In the genomic region with DNA sequence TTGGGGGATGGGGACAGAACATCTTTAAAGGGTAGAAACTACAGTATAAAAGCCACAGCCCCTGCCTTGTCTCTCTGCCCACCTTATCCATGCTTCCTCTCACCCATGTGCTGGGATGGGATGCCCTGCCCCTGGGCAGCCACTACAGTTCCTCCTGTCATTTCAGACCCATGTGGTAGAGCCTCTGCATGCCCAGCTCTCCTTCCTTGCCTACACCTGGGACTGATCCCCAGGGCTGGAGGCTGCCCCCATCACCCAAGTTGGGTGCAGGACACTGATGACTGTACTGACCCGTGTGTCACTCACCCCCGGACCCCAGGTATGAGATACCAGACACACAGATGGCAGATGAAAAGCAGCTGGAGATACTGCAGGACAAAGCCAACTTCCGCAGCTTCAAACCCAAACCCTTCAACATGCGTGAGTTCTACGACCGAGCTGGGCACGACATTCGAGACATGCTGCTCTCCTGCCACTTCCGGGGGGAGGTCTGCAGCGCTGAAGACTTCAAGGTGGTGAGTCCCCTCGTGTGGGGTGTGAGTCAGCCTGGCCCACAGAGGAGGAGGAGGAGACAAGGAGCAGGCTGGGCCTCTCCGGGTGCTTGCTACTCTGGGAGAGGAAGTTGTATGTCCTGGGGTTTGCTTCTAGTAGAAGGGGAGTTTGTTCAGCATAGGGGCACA, we compare ENCODE assay signal across 1 cellular context.
A peak's percentile ranks its signal among the peaks of the same experiment; 100 is the strongest.
TF ChIP-seq lines count a peak whose summit lies in the region.

No MANE protein-coding gene starts in this region.

TF ChIP-seq in K562, 482 proteins besides CTCF, POLR2A, EP300 and RAD21:
- TF ChIP-seq IRF2 (CRISPR knock-in tag; IDR thresholded peaks at IDR 0.05): no peak
- TF ChIP-seq SPI1 (IDR thresholded peaks at IDR 0.05; ENCODE audit: borderline replicate concordance, low read depth, low read length): peak; percentile 20; the same call in 1 of the 2 replicates
TF ChIP-seq in K562: peak in this region for 1.
